Comparison of ENCODE assay signal across 25 cellular contexts in the genomic region with DNA sequence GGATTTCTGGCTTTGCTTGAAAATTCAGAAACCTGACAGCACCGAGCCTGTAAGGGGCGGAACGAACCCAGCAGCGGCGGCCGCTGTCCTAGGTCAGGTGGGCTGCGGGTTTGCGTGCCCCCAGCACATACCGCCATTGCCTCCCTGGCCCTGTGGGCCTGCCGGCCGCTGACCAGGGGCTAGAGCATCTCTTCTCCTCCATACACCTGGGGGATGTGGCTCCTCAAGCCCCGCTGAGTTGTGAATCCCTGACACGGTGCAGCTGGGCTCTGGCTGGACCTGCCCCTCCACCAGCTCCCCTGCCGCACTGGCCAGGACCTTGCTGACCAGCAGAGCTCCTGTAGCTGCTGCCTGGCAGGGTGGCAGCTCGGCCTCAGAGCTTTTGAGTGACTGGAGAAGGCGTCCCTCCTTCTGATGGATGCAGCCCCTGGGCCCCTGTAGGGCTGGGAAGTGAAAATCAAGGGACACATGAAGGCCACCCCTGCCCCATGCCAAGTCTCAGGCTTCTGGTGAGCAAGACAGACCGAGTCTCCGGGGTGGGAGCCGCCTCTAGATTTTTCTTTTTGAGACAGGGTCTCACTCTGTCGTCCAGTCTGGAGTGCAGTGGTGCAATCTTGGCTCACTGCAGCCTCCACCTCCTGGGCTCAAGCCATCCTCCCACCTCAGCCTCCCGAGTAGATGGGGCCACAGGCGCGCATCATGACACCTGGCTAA.
"Had no signal": no experiment of that assay in that cellular context is flagged by ENCODE, and none has a peak within 500 bp of the region (broad histone marks: within the 10 kb centered on the region; RNA-seq: fewer than 3 reads in every experiment).

No MANE protein-coding gene starts in this region.

- H3K27ac ChIP-seq: left ventricle myocardium inferior, parathyroid adenoma, psoas muscle, skin epidermis, suprapubic skin, tibial nerve, vagina had no signal

- H3K36me3 ChIP-seq: left ventricle myocardium inferior, suprapubic skin, tibial nerve, vagina had no signal

- DNase-seq: head of caudate nucleus; hippocampal formation; immature natural killer cell; left ventricle myocardium inferior; mesendoderm; naive thymus-derived CD4-positive, alpha-beta T cell; nucleus accumbens; psoas muscle; stimulated activated CD4-positive, alpha-beta T cell treated with anti-CD3 and anti-CD28 coated beads, Interleukin-12 subunit alpha, Interleukin-12 subunit beta, amount 100 ng/mL, for 4 hours; stimulated activated CD4-positive, alpha-beta T cell treated with anti-CD3 and anti-CD28 coated beads, Interleukin-15, amount 100 ng/mL, for 24 hours; stimulated activated CD4-positive, alpha-beta T cell treated with anti-CD3 and anti-CD28 coated beads, Interleukin-2, amount 100 ng/mL, for 24 hours; stimulated activated CD4-positive, alpha-beta T cell treated with anti-CD3 and anti-CD28 coated beads, Interleukin-4, amount 100 ng/mL, for 1 hour; stimulated activated naive CD4-positive, alpha-beta T cell had no signal

- H3K4me3 Mint-ChIP-seq: immature natural killer cell; mesothelial cell of epicardium; naive thymus-derived CD4-positive, alpha-beta T cell; natural killer cell treated with Interleukin-12 subunit alpha and Interleukin-12 subunit beta and Interleukin-15 and Interleukin-18, amount 100 ng/mL, for 72 hours; stimulated activated naive CD8-positive, alpha-beta T cell treated with anti-CD3 and anti-CD28 coated beads, Interleukin-15, Interleukin-2, amounts not matched to agents 100 ng/mL and 50 ng/mL, for 24 hours; type B pancreatic cell had no signal

- FAIRE-seq: islet of Langerhans had no signal

- H3K4me3 ChIP-seq: left ventricle myocardium inferior, lung, psoas muscle, skin epidermis, suprapubic skin, tibial nerve, vagina had no signal

- H3K9me3 Mint-ChIP-seq: immature natural killer cell; mesothelial cell of epicardium; naive thymus-derived CD4-positive, alpha-beta T cell; natural killer cell treated with Interleukin-12 subunit alpha and Interleukin-12 subunit beta and Interleukin-15 and Interleukin-18, amount 100 ng/mL, for 72 hours; stimulated activated naive CD8-positive, alpha-beta T cell treated with anti-CD3 and anti-CD28 coated beads, Interleukin-15, Interleukin-2, amounts not matched to agents 100 ng/mL and 50 ng/mL, for 24 hours; type B pancreatic cell had no signal

- H3K27me3 ChIP-seq: tibial nerve, vagina had no signal

- H3K9me3 ChIP-seq: left ventricle myocardium inferior, psoas muscle, suprapubic skin, tibial nerve, vagina had no signal

- H3K27ac Mint-ChIP-seq: immature natural killer cell; mesothelial cell of epicardium; naive thymus-derived CD4-positive, alpha-beta T cell; natural killer cell treated with Interleukin-12 subunit alpha and Interleukin-12 subunit beta and Interleukin-15 and Interleukin-18, amount 100 ng/mL, for 72 hours; stimulated activated naive CD8-positive, alpha-beta T cell treated with anti-CD3 and anti-CD28 coated beads, Interleukin-15, Interleukin-2, amounts not matched to agents 100 ng/mL and 50 ng/mL, for 24 hours; type B pancreatic cell had no signal

- H3K4me1 Mint-ChIP-seq: immature natural killer cell, mesothelial cell of epicardium had no signal

- H3K36me3 Mint-ChIP-seq: immature natural killer cell; mesothelial cell of epicardium; naive thymus-derived CD4-positive, alpha-beta T cell; natural killer cell treated with Interleukin-12 subunit alpha and Interleukin-12 subunit beta and Interleukin-15 and Interleukin-18, amount 100 ng/mL, for 72 hours; type B pancreatic cell had no signal

- ATAC-seq: naive thymus-derived CD4-positive, alpha-beta T cell; natural killer cell treated with Interleukin-12 subunit alpha and Interleukin-12 subunit beta and Interleukin-15 and Interleukin-18, amount 100 ng/mL, for 72 hours; psoas muscle; sciatic nerve had no signal

- H3K4me1 ChIP-seq: left ventricle myocardium inferior, parathyroid adenoma, psoas muscle, suprapubic skin, tibial nerve, vagina had no signal

- H3K9ac ChIP-seq: parathyroid adenoma had no signal

- H2AFZ ChIP-seq: parathyroid adenoma had no signal

- H3K79me2 ChIP-seq: parathyroid adenoma had no signal
